In the genomic region with DNA sequence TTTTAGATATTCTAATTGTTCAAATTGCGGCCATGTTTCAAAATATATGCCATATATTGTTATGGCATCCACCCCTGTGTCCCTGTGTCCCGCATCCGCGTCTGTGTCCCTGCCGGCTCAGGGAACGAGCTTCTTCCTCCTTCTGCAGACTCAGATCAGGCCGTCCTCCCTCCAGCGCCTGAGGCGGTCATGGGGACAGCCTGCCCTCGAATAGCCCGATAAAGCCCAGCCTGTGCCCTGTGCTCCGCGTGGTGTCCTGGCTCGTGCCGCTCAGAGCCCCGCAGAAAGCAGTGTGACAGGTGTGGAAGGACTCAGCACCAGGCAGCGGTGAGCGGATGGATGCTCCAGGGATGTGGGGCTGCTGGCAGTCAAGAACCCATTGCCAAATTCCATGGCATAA, we compare ENCODE assay signal across 22 cellular contexts.
"Had no signal": no experiment of that assay in that cellular context is flagged by ENCODE, and none has a peak within 500 bp of the region (broad histone marks: within the 10 kb centered on the region; RNA-seq: fewer than 3 reads in every experiment).

No MANE protein-coding gene starts in this region.

- ATAC-seq: heart left ventricle; left colon; left ventricle myocardium superior; naive thymus-derived CD4-positive, alpha-beta T cell; psoas muscle; sciatic nerve; stimulated activated memory B cell treated with anti-CD40 and anti-IgM and Interleukin-4, amounts not matched to agents 10 μg/mL and 1 μg/mL and 100 μg/mL, for 72 hours had no signal

- H3K27ac ChIP-seq: dorsolateral prefrontal cortex, heart left ventricle, neutrophil, psoas muscle, spleen, tibial artery, upper lobe of left lung, vagina had no signal

- H3K4me1 ChIP-seq: heart left ventricle, psoas muscle, spleen, tibial artery, upper lobe of left lung, vagina had no signal

- H3K9me3 ChIP-seq: neutrophil, psoas muscle, vagina had no signal

- H3K27ac Mint-ChIP-seq: naive thymus-derived CD4-positive, alpha-beta T cell; nephron progenitor cell; stimulated activated memory B cell treated with anti-CD40 and anti-IgM and Interleukin-4, amounts not matched to agents 10 μg/mL and 1 μg/mL and 100 μg/mL, for 72 hours; stimulated activated naive CD8-positive, alpha-beta T cell treated with anti-CD3 and anti-CD28 coated beads, Interleukin-15, Interleukin-2, amounts not matched to agents 100 ng/mL and 50 ng/mL, for 24 hours had no signal

- H3K4me1 Mint-ChIP-seq: naive thymus-derived CD4-positive, alpha-beta T cell; nephron progenitor cell; stimulated activated memory B cell treated with anti-CD40 and anti-IgM and Interleukin-4, amounts not matched to agents 10 μg/mL and 1 μg/mL and 100 μg/mL, for 72 hours had no signal

- H3K36me3 ChIP-seq: heart left ventricle, neutrophil, spleen, tibial artery, upper lobe of left lung, vagina had no signal

- FAIRE-seq: frontal cortex had no signal

- H3K4me3 Mint-ChIP-seq: naive thymus-derived CD4-positive, alpha-beta T cell; nephron progenitor cell; stimulated activated memory B cell treated with anti-CD40 and anti-IgM and Interleukin-4, amounts not matched to agents 10 μg/mL and 1 μg/mL and 100 μg/mL, for 72 hours; stimulated activated naive CD8-positive, alpha-beta T cell treated with anti-CD3 and anti-CD28 coated beads, Interleukin-15, Interleukin-2, amounts not matched to agents 100 ng/mL and 50 ng/mL, for 24 hours had no signal

- H3K27me3 ChIP-seq: heart left ventricle, neutrophil, spleen, upper lobe of left lung, vagina had no signal

- DNase-seq: dorsolateral prefrontal cortex; effector CD8-positive, alpha-beta T cell; heart left ventricle; hippocampal formation; left colon; left ventricle myocardium superior; mesendoderm; naive thymus-derived CD4-positive, alpha-beta T cell; nephron progenitor cell; psoas muscle; spleen; stimulated activated CD4-positive, alpha-beta T cell treated with anti-CD3 and anti-CD28 coated beads, Interleukin-15, amount 100 ng/mL, for 24 hours; stimulated activated CD4-positive, alpha-beta T cell treated with anti-CD3 and anti-CD28 coated beads, Interleukin-1b, Interleukin-23, amount 100 ng/mL, for 48 hours; stimulated activated CD4-positive, alpha-beta T cell treated with anti-CD3 and anti-CD28 coated beads, Interleukin-4, amount 100 ng/mL, for 24 hours; tibial artery had no signal

- H3K36me3 Mint-ChIP-seq: stimulated activated memory B cell treated with anti-CD40 and anti-IgM and Interleukin-4, amounts not matched to agents 10 μg/mL and 1 μg/mL and 100 μg/mL, for 72 hours had no signal

- H3K9me3 Mint-ChIP-seq: stimulated activated memory B cell treated with anti-CD40 and anti-IgM and Interleukin-4, amounts not matched to agents 10 μg/mL and 1 μg/mL and 100 μg/mL, for 72 hours had no signal

- H3K27me3 Mint-ChIP-seq: naive thymus-derived CD4-positive, alpha-beta T cell; stimulated activated memory B cell treated with anti-CD40 and anti-IgM and Interleukin-4, amounts not matched to agents 10 μg/mL and 1 μg/mL and 100 μg/mL, for 72 hours; stimulated activated naive CD8-positive, alpha-beta T cell treated with anti-CD3 and anti-CD28 coated beads, Interleukin-15, Interleukin-2, amounts not matched to agents 100 ng/mL and 50 ng/mL, for 24 hours had no signal

- H3K4me3 ChIP-seq: dorsolateral prefrontal cortex, heart left ventricle, psoas muscle, spleen, tibial artery, upper lobe of left lung, vagina had no signal
